In the genomic region with DNA sequence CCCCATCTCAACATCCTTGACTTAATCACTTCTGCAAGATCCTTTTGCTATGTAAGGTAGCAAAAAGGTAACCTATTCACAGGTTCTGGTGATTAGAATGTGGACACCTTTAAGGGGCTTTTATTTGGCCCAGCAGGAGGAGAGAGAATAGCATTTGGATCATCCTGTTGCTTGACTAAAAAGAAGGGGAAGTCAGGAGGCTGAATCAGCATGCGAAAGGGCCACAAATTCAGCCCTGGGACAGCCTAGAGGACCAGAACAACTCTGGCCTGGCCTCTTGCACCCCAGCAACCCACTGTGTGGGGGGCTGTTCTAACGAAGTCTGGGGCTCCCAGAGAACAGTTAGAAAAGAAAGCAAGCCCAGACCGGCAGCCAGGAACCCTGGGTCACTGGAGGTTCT, we compare ENCODE assay signal across 9 cellular contexts. TPM values are rescaled to one million over a fixed set of nuclear protein-coding genes. Genes with fewer than 3 reads are reported as not detected.
DNase-seq lines count a peak whose midpoint lies in the region; ATAC-seq, FAIRE-seq and TF ChIP-seq lines count a peak whose summit lies in the region.
"Had no signal": no experiment of that assay in that cellular context is flagged by ENCODE, and none has a peak within 500 bp of the region (broad histone marks: within the 10 kb centered on the region; RNA-seq: fewer than 3 reads in every experiment).

No MANE protein-coding gene starts in this region.

- no peaks in the 10 kb centered on the region for H4K20me1 ChIP-seq in KMS-11 (ENCODE audit: insufficient read depth)

- no peak for TF ChIP-seq EP300 in A549 (IDR thresholded peaks at IDR 0.05)

- H3K36me3 Mint-ChIP-seq in nephron (ENCODE audit: low read depth) = no peaks in the 10 kb centered on the region
- H3K36me3 Mint-ChIP-seq: naive B cell had no signal

- CTCF ChIA-PET in A549 (lab: Yijun Ruan, JAX) = interaction anchor here (0.6 to 1.4 kb wide), 2 partner anchors 12 to 25 kb away, joined by 3 to 7 read pairs; no protein-coding TSS in a partner anchor

- H3K79me2 ChIP-seq in KMS-11 (ENCODE audit: insufficient read depth, low read depth) = no peaks in the 10 kb centered on the region

- 65% methylated on average over 3 of the region's 3 CpGs for WGBS in A549 (ENCODE audit: missing lambda C conversion rate)

- H3K4me3 Mint-ChIP-seq in nephron = peak overlapping the region in 1 of 3 experiments; percentile 45

- H3K27ac ChIP-seq in A549 (peak overlapping the region; percentile 95 to 99), KMS-11 (peak overlapping the region; percentile 77), cingulate gyrus (ENCODE audit: low read depth, low read length) (peak overlapping the region; percentile 1)

- peaks cover 52% of the 10 kb centered on the region for H3K4me1 Mint-ChIP-seq in nephron

- TF ChIP-seq CTCF in A549 (IDR thresholded peaks at IDR 0.05) (no peak), KMS-11 (conservative IDR thresholded peaks at IDR 0.05; ENCODE audit: low read depth, low read length) (no peak), nephron (IDR thresholded peaks at IDR 0.05; ENCODE audit: unreplicated experiment in 3 of 3) (no peak)

- POLR2A ChIA-PET in A549 (lab: Yijun Ruan, JAX) = no interaction called here

- no peak overlapping the region; the same call in 1 of the 2 replicates for H3K9ac ChIP-seq in KMS-11

- peak overlapping the region; percentile 91 to 95 (median 92) for H3K27ac Mint-ChIP-seq in nephron

- no peak for ATAC-seq in A549
- ATAC-seq in HG03354 (IDR thresholded peaks at IDR 0.05; ENCODE audit: poor library complexity, severe bottlenecking, unreplicated experiment) = no peak
- no peak for ATAC-seq in GM18873 (IDR thresholded peaks at IDR 0.05; ENCODE audit: low FRiP score, unreplicated experiment)

- no peak for TF ChIP-seq RAD21 in A549 (conservative IDR thresholded peaks at IDR 0.05 in 1 of 2, IDR thresholded peaks at IDR 0.05 in 1 of 2)

- no peaks in the 10 kb centered on the region for H3K9me3 ChIP-seq in A549

- H3K4me1 ChIP-seq in A549 (peaks cover 68% of the 10 kb centered on the region), KMS-11 (ENCODE audit: low read depth, poor library complexity, severe bottlenecking) (peaks cover 51% of the 10 kb centered on the region)

- no peak for TF ChIP-seq POLR2A in A549 (IDR thresholded peaks at IDR 0.05; ENCODE audit: low read length)

- FAIRE-seq in A549 (lab: Jason Lieb, UNC) = no peak

- peak overlapping the region; percentile 70; the same call in 1 of the 2 replicates for H2AFZ ChIP-seq in KMS-11 (ENCODE audit: low read depth)

- peak overlapping the region; percentile 77; the same call in 1 of the 3 replicates for H3K4me2 ChIP-seq in A549
- peak overlapping the region; percentile 75; the same call in 1 of the 2 replicates for H3K4me2 ChIP-seq in KMS-11

- H3K27me3 ChIP-seq in KMS-11 (ENCODE audit: insufficient read depth, low read depth) = no peaks in the 10 kb centered on the region

- DNase-seq in A549 (ENCODE audit: low read depth in 1 of 2, low spot score in 1 of 2) (no peak), NCI-H69 (lab: John Stamatoyannopoulos, UW) (no peak)
- DNase-seq in NK-92 treated with Interleukin-12 subunit alpha and Interleukin-12 subunit beta, amount 100 ng/mL, for 24 hours (lab: John Stamatoyannopoulos, UW) = no peak

- H3K9me3 Mint-ChIP-seq in nephron = no peaks in the 10 kb centered on the region
- H3K9me3 Mint-ChIP-seq: naive B cell had no signal

- H3K4me3 ChIP-seq in A549 (no peak overlapping the region), KMS-11 (IDR thresholded peaks at IDR 0.05; ENCODE audit: insufficient read depth, low read depth, low read length) (no peak overlapping the region)

- H3K27me3 Mint-ChIP-seq in nephron (ENCODE audit: low read depth) = peaks cover 24% of the 10 kb centered on the region

- H3K36me3 ChIP-seq in KMS-11 (ENCODE audit: insufficient read depth) = no peaks in the 10 kb centered on the region

TF ChIP-seq in A549, 52 proteins besides CTCF, POLR2A, EP300 and RAD21:
- no peak for TF ChIP-seq CHD2 (IDR thresholded peaks at IDR 0.05; ENCODE audit: low read length, partially characterized antibody)
- TF ChIP-seq HEYL (CRISPR knock-in tag; IDR thresholded peaks at IDR 0.05) = no peak
- no peak for TF ChIP-seq MAFK (IDR thresholded peaks at IDR 0.05; ENCODE audit: partially characterized antibody)
- TF ChIP-seq ZNF302 (CRISPR knock-in tag; IDR thresholded peaks at IDR 0.05) = no peak
- no peak for TF ChIP-seq ZC3H11A (IDR thresholded peaks at IDR 0.05)
- no peak for TF ChIP-seq RCOR1 (IDR thresholded peaks at IDR 0.05; ENCODE audit: low read depth, low read length)
- no peak for TF ChIP-seq TP53 (CRISPR knock-in tag; IDR thresholded peaks at IDR 0.05)
- no peak for TF ChIP-seq TFCP2L1 (CRISPR knock-in tag; IDR thresholded peaks at IDR 0.05)
TF ChIP-seq in A549: peak in this region for 0.

RNA-seq across cellular contexts. Expression of a gene that starts 3.2 kb away (rescaled TPM):
- polyA plus RNA-seq in A549 (2011; rRNA removed) (97.7 and 129 TPM in 2 replicates), A549 (2017; fragmentation: RNase III; extraction: RNeasy Plus Mini Kit Qiagen cat#74134 plus additional on column Dnase treatment) (374 to 506 TPM (median 426 TPM) in 3 replicates)
- polyA plus RNA-seq in A549 (2012; cell fraction: cytosol; rRNA removed) = 295 and 372 TPM in 2 replicates
- polyA plus RNA-seq in A549 (2012; cell fraction: nucleus; rRNA removed) = 385 and 449 TPM in 2 replicates
- polyA minus RNA-seq in A549 (2011; rRNA and poly(A)+ RNA removed) = 71.2 and 79.3 TPM in 2 replicates

RNA-seq across cellular contexts. Expression of a gene that starts 22.2 kb away (rescaled TPM):
- polyA plus RNA-seq in A549 (2011; rRNA removed) = 44.5 and 50.2 TPM in 2 replicates
- polyA plus RNA-seq in A549 (2012; cell fraction: cytosol; rRNA removed) = 111 and 131 TPM in 2 replicates
- 252 and 280 TPM in 2 replicates for polyA plus RNA-seq in A549 (2012; cell fraction: nucleus; rRNA removed)
- 94.4 to 99.1 TPM (median 98.1 TPM) in 3 replicates for polyA plus RNA-seq in A549 (2017; fragmentation: RNase III; extraction: RNeasy Plus Mini Kit Qiagen cat#74134 plus additional on column Dnase treatment)
- polyA minus RNA-seq in A549 (2011; rRNA and poly(A)+ RNA removed) = 92.2 and 97.7 TPM in 2 replicates

Comparison
In these comparisons a context has a peak if more than half of its experiments do, and no peak if none do; other contexts are left out.
1. H3K27ac ChIP-seq: peak in every context shown above with its lines; median percentile 97 in A549; 77 in KMS-11; 1 in cingulate gyrus.